In genomic region chr20:35539756-35540212, GRCh38 we compare ENCODE assay signal across 1 cellular context.
TF ChIP-seq lines count a peak whose summit lies in the region.

No MANE protein-coding gene starts in this region.

TF ChIP-seq in HepG2, 621 proteins besides CTCF, POLR2A, EP300 and RAD21 (continued from another document and continues in another):
- TF ChIP-seq REST (IDR thresholded peaks at IDR 0.05; ENCODE audit: borderline replicate concordance in 1 of 2, low read depth in 1 of 2, low read length in 2 of 2) (no peak), TMF1 (CRISPR knock-in tag; IDR thresholded peaks at IDR 0.05; ENCODE audit: low read depth) (no peak), RBAK (CRISPR knock-in tag; IDR thresholded peaks at IDR 0.05) (no peak), LCORL (IDR thresholded peaks at IDR 0.05) (peak; percentile 91), LCORL (CRISPR knock-in tag; IDR thresholded peaks at IDR 0.05) (0 out of 2 replicates have a peak, but pooled peaks have one; percentile 35), ZNF674 (CRISPR knock-in tag; IDR thresholded peaks at IDR 0.05; ENCODE audit: low read depth) (no peak), ZNF274 (CRISPR knock-in tag; IDR thresholded peaks at IDR 0.05) (no peak), SP5 (CRISPR knock-in tag; IDR thresholded peaks at IDR 0.05; ENCODE audit: borderline replicate concordance, low read depth) (no peak), HES4 (CRISPR knock-in tag; IDR thresholded peaks at IDR 0.05; ENCODE audit: borderline replicate concordance) (no peak), MTERF4 (CRISPR knock-in tag; IDR thresholded peaks at IDR 0.05) (no peak), NFYC (CRISPR knock-in tag; IDR thresholded peaks at IDR 0.05) (peak; percentile 98), ZBTB3 (CRISPR knock-in tag; IDR thresholded peaks at IDR 0.05; ENCODE audit: borderline replicate concordance, low read depth) (no peak), TOE1 (CRISPR knock-in tag; IDR thresholded peaks at IDR 0.05) (no peak), PHF20 (CRISPR knock-in tag; IDR thresholded peaks at IDR 0.05) (peak; percentile 85), ZNF331 (CRISPR knock-in tag; IDR thresholded peaks at IDR 0.05) (no peak), RNF2 (conservative IDR thresholded peaks at IDR 0.05; ENCODE audit: low read depth) (no peak), PBX3 (CRISPR knock-in tag; IDR thresholded peaks at IDR 0.05; ENCODE audit: borderline replicate concordance) (no peak; the same call in 1 of the 2 replicates), ZNF576 (CRISPR knock-in tag; IDR thresholded peaks at IDR 0.05) (no peak), NFKB2 (CRISPR knock-in tag; IDR thresholded peaks at IDR 0.05; ENCODE audit: borderline replicate concordance) (no peak), HHEX (CRISPR knock-in tag; IDR thresholded peaks at IDR 0.05) (no peak), ZNF687 (CRISPR knock-in tag; IDR thresholded peaks at IDR 0.05) (no peak; the same call in 1 of the 2 replicates), ARID5B (CRISPR knock-in tag; IDR thresholded peaks at IDR 0.05) (peak; percentile 21), ZFY (CRISPR knock-in tag; IDR thresholded peaks at IDR 0.05) (peak; percentile 70), SRSF9 (IDR thresholded peaks at IDR 0.05; ENCODE audit: borderline replicate concordance, insufficient read depth, low read depth, low read length, poor library complexity, severe bottlenecking) (no peak), NKX3-1 (CRISPR knock-in tag; IDR thresholded peaks at IDR 0.05) (no peak; the same call in 1 of the 2 replicates), SMYD3 (CRISPR knock-in tag; IDR thresholded peaks at IDR 0.05) (no peak), BATF2 (CRISPR knock-in tag; IDR thresholded peaks at IDR 0.05) (no peak), ZBTB7A (CRISPR knock-in tag; IDR thresholded peaks at IDR 0.05) (no peak), KAT7 (CRISPR knock-in tag; IDR thresholded peaks at IDR 0.05; ENCODE audit: borderline replicate concordance) (no peak), ZNF746 (CRISPR knock-in tag; IDR thresholded peaks at IDR 0.05) (no peak), ZFP1 (CRISPR knock-in tag; IDR thresholded peaks at IDR 0.05) (no peak), BCL3 (CRISPR knock-in tag; IDR thresholded peaks at IDR 0.05) (0 out of 2 replicates have a peak, but pooled peaks have one; percentile 31), SIN3B (IDR thresholded peaks at IDR 0.05; ENCODE audit: low read length) (no peak), MIXL1 (CRISPR knock-in tag; IDR thresholded peaks at IDR 0.05) (no peak), ZBTB20 (CRISPR knock-in tag; IDR thresholded peaks at IDR 0.05; ENCODE audit: borderline replicate concordance, low read depth) (peak; percentile 52; the same call in 1 of the 2 replicates), ATF3 (CRISPR knock-in tag; IDR thresholded peaks at IDR 0.05) (no peak), ZNF44 (CRISPR knock-in tag; IDR thresholded peaks at IDR 0.05) (no peak), ZNF441 (CRISPR knock-in tag; IDR thresholded peaks at IDR 0.05; ENCODE audit: borderline replicate concordance) (no peak), IKZF4 (CRISPR knock-in tag; IDR thresholded peaks at IDR 0.05; ENCODE audit: borderline replicate concordance, low read depth, not compliant biosample characterization) (no peak), ZFP36 (IDR thresholded peaks at IDR 0.05; ENCODE audit: borderline replicate concordance, low read depth, low read length, partially characterized antibody) (no peak), ZNF546 (CRISPR knock-in tag; conservative IDR thresholded peaks at IDR 0.05) (no peak), ONECUT2 (CRISPR knock-in tag; IDR thresholded peaks at IDR 0.05) (no peak), ZNF850 (CRISPR knock-in tag; conservative IDR thresholded peaks at IDR 0.05) (no peak), ZNF326 (CRISPR knock-in tag; IDR thresholded peaks at IDR 0.05; ENCODE audit: borderline replicate concordance) (no peak), ZNF781 (CRISPR knock-in tag; IDR thresholded peaks at IDR 0.05; ENCODE audit: borderline replicate concordance, not compliant biosample characterization) (peak; percentile 76), FOXC1 (CRISPR knock-in tag; IDR thresholded peaks at IDR 0.05; ENCODE audit: borderline replicate concordance) (no peak), ZMYM2 (CRISPR knock-in tag; IDR thresholded peaks at IDR 0.05) (no peak)
